Comparison of ENCODE assay signal across 8 cellular contexts in the genomic region with DNA sequence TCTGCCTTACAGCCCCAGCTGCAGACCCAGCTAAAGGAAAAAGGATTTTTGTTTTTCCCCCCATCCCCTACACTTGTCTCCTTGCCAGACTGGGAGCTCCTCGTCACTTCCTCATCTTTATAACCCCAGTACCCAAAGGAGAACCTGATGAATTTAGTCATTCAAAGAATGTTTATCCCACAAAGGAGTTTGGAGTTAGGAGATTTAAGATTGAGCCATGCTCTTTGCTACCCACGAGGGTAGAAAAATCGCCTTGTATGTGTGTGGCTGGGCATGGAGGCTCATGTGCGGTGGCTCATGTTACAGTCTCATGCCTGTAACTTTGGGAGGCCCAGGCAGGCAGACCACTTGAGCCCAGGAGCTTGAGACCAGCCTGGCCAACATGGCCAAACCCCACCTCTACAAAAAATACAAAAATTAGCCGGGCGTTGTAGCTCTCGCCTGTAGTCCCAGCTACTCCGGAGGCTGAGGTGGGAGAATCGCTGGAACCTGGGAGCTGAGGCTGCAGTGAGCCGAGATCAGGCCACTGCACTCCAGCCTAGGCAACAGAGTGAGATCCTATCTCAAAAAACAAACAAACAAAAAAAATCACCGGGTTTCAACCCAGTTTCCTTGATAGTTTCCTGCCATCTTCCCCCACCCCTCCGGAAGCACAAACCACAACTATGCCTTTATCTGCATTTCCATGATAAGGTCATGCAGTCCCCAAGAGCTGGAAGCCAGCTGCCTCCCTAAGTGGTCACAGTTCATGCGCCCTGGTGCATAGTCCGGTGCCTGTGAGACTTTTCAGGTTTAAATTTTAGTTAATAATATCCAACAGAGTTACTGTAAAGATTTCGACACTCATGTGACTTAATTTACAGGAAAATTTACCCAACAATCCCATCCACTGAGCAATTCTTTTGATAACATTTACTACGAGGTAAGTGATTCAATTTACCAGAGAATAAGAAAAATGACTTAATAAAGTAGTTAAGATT. TPM values are rescaled to one million over a fixed set of nuclear protein-coding genes. Genes with fewer than 3 reads are reported as not detected.
DNase-seq lines count a peak whose midpoint lies in the region; ATAC-seq and TF ChIP-seq lines count a peak whose summit lies in the region.

No MANE protein-coding gene starts in this region.

- no peak for TF ChIP-seq POLR2A in suprapubic skin (IDR thresholded peaks at IDR 0.05)

- H3K4me3 ChIP-seq in Loucy (ENCODE audit: low read length, poor library complexity, severe bottlenecking) (peak overlapping the region; percentile 82), iPS-15b (ENCODE audit: low read depth, low read length) (peak overlapping the region; percentile 58), suprapubic skin (peak overlapping the region; percentile 91)

- TF ChIP-seq CTCF in Calu3 (IDR thresholded peaks at IDR 0.05; ENCODE audit: unreplicated experiment) (no peak), Loucy (conservative IDR thresholded peaks at IDR 0.05; ENCODE audit: low read length) (no peak), suprapubic skin (IDR thresholded peaks at IDR 0.05) (no peak)

- peak; percentile 14 for ATAC-seq in activated T-helper 17 cell treated with anti-CD3 and anti-CD28 coated beads, Interleukin-2, amount 50 U/mL, for 72 hours (replicated peaks)
- no peak for ATAC-seq in GM18498 (IDR thresholded peaks at IDR 0.05; ENCODE audit: unreplicated experiment)

- no peaks in the 10 kb centered on the region for H3K36me3 ChIP-seq in Loucy (ENCODE audit: insufficient read depth, low read length)
- no peaks in the 10 kb centered on the region for H3K36me3 ChIP-seq in iPS-15b (ENCODE audit: control insufficient read depth, insufficient read depth, low read length)
- no peaks in the 10 kb centered on the region for H3K36me3 ChIP-seq in suprapubic skin

- peak overlapping the region; percentile 6 for H3K27ac ChIP-seq in suprapubic skin

- no peak for TF ChIP-seq EP300 in suprapubic skin (IDR thresholded peaks at IDR 0.05)

- no TSS peak for BruUV-seq in Calu3 (replicated peaks; lab: Mats Ljungman, UMichigan)

- H3K36me3 Mint-ChIP-seq in Calu3 (ENCODE audit: insufficient read depth, unreplicated experiment) = peaks cover 42% of the 10 kb centered on the region
- peaks cover 37% of the 10 kb centered on the region for H3K36me3 Mint-ChIP-seq in activated T-helper 17 cell treated with anti-CD3 and anti-CD28 coated beads, Interleukin-2, amount 50 U/mL, for 72 hours (ENCODE audit: low read depth)

- no peaks in the 10 kb centered on the region for H3K79me2 ChIP-seq in Loucy (ENCODE audit: insufficient read depth, low read length)

- no peaks in the 10 kb centered on the region for H3K9me3 ChIP-seq in Loucy (ENCODE audit: insufficient read depth, low read depth, low read length)
- no peaks in the 10 kb centered on the region for H3K9me3 ChIP-seq in iPS-15b (ENCODE audit: control insufficient read depth, insufficient read depth, low read length)
- no peaks in the 10 kb centered on the region for H3K9me3 ChIP-seq in suprapubic skin

- no peaks in the 10 kb centered on the region for H3K27me3 Mint-ChIP-seq in Calu3 (ENCODE audit: unreplicated experiment)
- H3K27me3 Mint-ChIP-seq in activated T-helper 17 cell treated with anti-CD3 and anti-CD28 coated beads, Interleukin-2, amount 50 U/mL, for 72 hours = no peaks in the 10 kb centered on the region

- CTCF ChIA-PET in Calu3 (lab: Charles Lee) = no interaction called here

- H3K27ac Mint-ChIP-seq in Calu3 (ENCODE audit: unreplicated experiment) = peak overlapping the region; percentile 92
- H3K27ac Mint-ChIP-seq in activated T-helper 17 cell treated with anti-CD3 and anti-CD28 coated beads, Interleukin-2, amount 50 U/mL, for 72 hours = peak overlapping the region; percentile 100

- H2AFZ ChIP-seq in Loucy (ENCODE audit: low read length) = no peak overlapping the region

- peak overlapping the region; percentile 81 for H3K4me3 Mint-ChIP-seq in Calu3 (ENCODE audit: low read depth, unreplicated experiment)
- peak overlapping the region; percentile 99 for H3K4me3 Mint-ChIP-seq in activated T-helper 17 cell treated with anti-CD3 and anti-CD28 coated beads, Interleukin-2, amount 50 U/mL, for 72 hours

- no peaks in the 10 kb centered on the region for H3K27me3 ChIP-seq in Loucy (ENCODE audit: insufficient read depth, low read length, poor library complexity, severe bottlenecking)
- H3K27me3 ChIP-seq in iPS-15b (ENCODE audit: control insufficient read depth, insufficient read depth, low read length) = peaks cover 7% of the 10 kb centered on the region
- no peaks in the 10 kb centered on the region for H3K27me3 ChIP-seq in suprapubic skin

- intact Hi-C loops in Calu3 (cut with micrococcal nuclease; ENCODE audit: unreplicated experiment) = loop anchor here (5.0 kb wide), 1 partner anchor 195 kb away; a partner anchor contains a TSS

- H3K9ac ChIP-seq in Loucy (ENCODE audit: low read depth, low read length, poor library complexity, severe bottlenecking) = peak overlapping the region; percentile 93
- H3K9ac ChIP-seq in iPS-15b (ENCODE audit: low read depth, low read length) = no peak overlapping the region

- H3K4me1 ChIP-seq in Loucy (ENCODE audit: insufficient read depth, low read length, poor library complexity, severe bottlenecking) (peaks cover 34% of the 10 kb centered on the region), iPS-15b (ENCODE audit: control insufficient read depth, insufficient read depth, low read length) (peaks cover 12% of the 10 kb centered on the region), suprapubic skin (peaks cover 22% of the 10 kb centered on the region)

- 64% methylated on average over 16 of the region's 16 CpGs for WGBS in suprapubic skin

- no peaks in the 10 kb centered on the region for H3K9me3 Mint-ChIP-seq in Calu3 (ENCODE audit: low read depth, unreplicated experiment)
- H3K9me3 Mint-ChIP-seq in activated T-helper 17 cell treated with anti-CD3 and anti-CD28 coated beads, Interleukin-2, amount 50 U/mL, for 72 hours = no peaks in the 10 kb centered on the region

- no peaks in the 10 kb centered on the region for H3K9me2 ChIP-seq in Loucy (replicated peaks; ENCODE audit: low read depth, low read length)

- DNase-seq in Calu3 (peak; percentile 60), suprapubic skin (ENCODE audit: low spot score in 2 of 2) (no peak), amniotic stem cell (lab: John Stamatoyannopoulos, UW) (no peak), NCI-H526 treated with DMSO at 0.1 percent for 48 hours (lab: John Stamatoyannopoulos, UW) (no peak)

- peaks cover 17% of the 10 kb centered on the region for H3K4me1 Mint-ChIP-seq in Calu3 (ENCODE audit: low read depth, unreplicated experiment)
- H3K4me1 Mint-ChIP-seq in activated T-helper 17 cell treated with anti-CD3 and anti-CD28 coated beads, Interleukin-2, amount 50 U/mL, for 72 hours = peaks cover 16% of the 10 kb centered on the region

- H3F3A ChIP-seq in Loucy (ENCODE audit: low read depth) = peaks cover 8% of the 10 kb centered on the region; the same call in 1 of the 2 replicates

- peak overlapping the region; percentile 89 for H3K4me2 ChIP-seq in Loucy (ENCODE audit: low read depth, low read length, poor library complexity, severe bottlenecking)

- peaks cover 13% of the 10 kb centered on the region for H4K20me1 ChIP-seq in Loucy (ENCODE audit: insufficient read depth, low read length, poor library complexity, severe bottlenecking)

RNA-seq across cellular contexts. Expression of a gene that starts 1.5 kb away (rescaled TPM):
- 36.9 and 38.4 TPM in 2 replicates for total RNA-seq in Calu3 (2022)
- total RNA-seq in activated T-helper 17 cell treated with anti-CD3 and anti-CD28 coated beads, Interleukin-2, amount 50 U/mL, for 72 hours = 10 to 100 TPM; 33.7 to 37.0 TPM
- total RNA-seq in suprapubic skin = 10 to 100 TPM; 26.7 to 33.0 (median 30.9) TPM

RNA-seq across cellular contexts. Expression of a gene that starts 7.1 kb away (rescaled TPM):
- total RNA-seq in Calu3 (2022) (15.9 and 16.1 TPM in 2 replicates), suprapubic skin (10 to 100 TPM; 13.3 to 39.3 (median 15.3) TPM)
- 10 to 100 TPM; 28.2 to 31.2 TPM for total RNA-seq in activated T-helper 17 cell treated with anti-CD3 and anti-CD28 coated beads, Interleukin-2, amount 50 U/mL, for 72 hours

RNA-seq across cellular contexts. Expression of a gene that starts 59.2 kb away (rescaled TPM):
- total RNA-seq in Calu3 (2022) (15.2 and 17.8 TPM in 2 replicates), suprapubic skin (10 to 100 TPM; 13.8 to 20.3 (median 16.2) TPM)
- 10 to 100 TPM in 1 of 2 donors, 1 to 10 TPM in 1; 6.2 to 11.5 TPM for total RNA-seq in activated T-helper 17 cell treated with anti-CD3 and anti-CD28 coated beads, Interleukin-2, amount 50 U/mL, for 72 hours
